ENCODE assay signal across 1 cellular context in genomic region chr7:150988230-150989226, GRCh38.
A peak's percentile ranks its signal among the peaks of the same experiment; 100 is the strongest.
TF ChIP-seq lines count a peak whose summit lies in the region.

No MANE protein-coding gene starts in this region.

TF ChIP-seq in HEK293, 187 proteins besides CTCF, POLR2A, EP300 and RAD21 (continued from another document and continues in another):
- TF ChIP-seq PRDM2 (tag by site-specific recombination; IDR thresholded peaks at IDR 0.05; ENCODE audit: borderline replicate concordance) = no peak
- no peak for TF ChIP-seq ZBTB48 (tag by site-specific recombination; IDR thresholded peaks at IDR 0.05)
- TF ChIP-seq IKZF3 (tag by site-specific recombination; IDR thresholded peaks at IDR 0.05) = no peak
- TF ChIP-seq ZNF121 (tag by site-specific recombination; IDR thresholded peaks at IDR 0.05) = no peak
- TF ChIP-seq ZNF843 (tag by site-specific recombination; IDR thresholded peaks at IDR 0.05) = no peak
- no peak for TF ChIP-seq ZNF555 (tag by site-specific recombination; conservative IDR thresholded peaks at IDR 0.05)
- no peak for TF ChIP-seq ZNF624 (tag by site-specific recombination; IDR thresholded peaks at IDR 0.05)
- TF ChIP-seq ZNF580 (tag by site-specific recombination; IDR thresholded peaks at IDR 0.05) = no peak
- no peak for TF ChIP-seq ZNF138 (tag by site-specific recombination; IDR thresholded peaks at IDR 0.05; ENCODE audit: borderline replicate concordance)
- no peak for TF ChIP-seq ZNF704 (tag by site-specific recombination; IDR thresholded peaks at IDR 0.05)
- TF ChIP-seq SP3 (tag by site-specific recombination; IDR thresholded peaks at IDR 0.05) = peak; percentile 53
- TF ChIP-seq PATZ1 (tag by site-specific recombination; IDR thresholded peaks at IDR 0.05) = peak; percentile 83
- peak; percentile 55 for TF ChIP-seq SP7 (tag by site-specific recombination; IDR thresholded peaks at IDR 0.05)
- no peak for TF ChIP-seq ZNF26 (tag by site-specific recombination; IDR thresholded peaks at IDR 0.05)
- no peak for TF ChIP-seq ZNF19 (tag by site-specific recombination; IDR thresholded peaks at IDR 0.05; ENCODE audit: low read depth)
- TF ChIP-seq ZFHX2 (tag by site-specific recombination; conservative IDR thresholded peaks at IDR 0.05) = peak; percentile 63
- no peak for TF ChIP-seq ZNF184 (tag by site-specific recombination; IDR thresholded peaks at IDR 0.05)
- no peak for TF ChIP-seq ZNF501 (tag by site-specific recombination; IDR thresholded peaks at IDR 0.05)
- no peak for TF ChIP-seq MEIS1 (CRISPR knock-in tag; IDR thresholded peaks at IDR 0.05; ENCODE audit: borderline replicate concordance)
- no peak for TF ChIP-seq ZFP3 (tag by site-specific recombination; IDR thresholded peaks at IDR 0.05; ENCODE audit: low read depth)
- no peak for TF ChIP-seq PBX3 (CRISPR knock-in tag; IDR thresholded peaks at IDR 0.05)
- TF ChIP-seq ZNF560 (tag by site-specific recombination; IDR thresholded peaks at IDR 0.05; ENCODE audit: borderline replicate concordance) = no peak
- no peak for TF ChIP-seq BCL11B (tag by site-specific recombination; IDR thresholded peaks at IDR 0.05; ENCODE audit: low read depth)
- no peak for TF ChIP-seq ZNF510 (tag by site-specific recombination; IDR thresholded peaks at IDR 0.05; ENCODE audit: insufficient replicate concordance)
- TF ChIP-seq ZNF354C (tag by site-specific recombination; IDR thresholded peaks at IDR 0.05; ENCODE audit: borderline replicate concordance, low read depth) = no peak
- no peak for TF ChIP-seq ZBTB11 (tag by site-specific recombination; conservative IDR thresholded peaks at IDR 0.05; ENCODE audit: low read depth)
- TF ChIP-seq ZNF433 (tag by site-specific recombination; IDR thresholded peaks at IDR 0.05; ENCODE audit: low read depth) = no peak
- no peak for TF ChIP-seq ZNF366 (tag by site-specific recombination; conservative IDR thresholded peaks at IDR 0.05)
- no peak for TF ChIP-seq ZNF626 (tag by site-specific recombination; IDR thresholded peaks at IDR 0.05)
- no peak for TF ChIP-seq ZNF16 (tag by site-specific recombination; IDR thresholded peaks at IDR 0.05; ENCODE audit: low read depth)
- no peak for TF ChIP-seq ZNF248 (tag by site-specific recombination; IDR thresholded peaks at IDR 0.05)
- no peak for TF ChIP-seq ZNF473 (tag by site-specific recombination; IDR thresholded peaks at IDR 0.05)
- TF ChIP-seq ZNF132 (tag by site-specific recombination; IDR thresholded peaks at IDR 0.05; ENCODE audit: borderline replicate concordance) = no peak
- no peak for TF ChIP-seq ZNF2 (tag by site-specific recombination; IDR thresholded peaks at IDR 0.05)
- TF ChIP-seq ZNF658 (tag by site-specific recombination; IDR thresholded peaks at IDR 0.05) = no peak
- no peak for TF ChIP-seq TRIM28 (IDR thresholded peaks at IDR 0.05; ENCODE audit: borderline replicate concordance, low read length)
- TF ChIP-seq ZNF558 (tag by site-specific recombination; IDR thresholded peaks at IDR 0.05) = no peak
- TF ChIP-seq ZNF791 (tag by site-specific recombination; IDR thresholded peaks at IDR 0.05) = no peak
- no peak for TF ChIP-seq ZNF266 (tag by site-specific recombination; IDR thresholded peaks at IDR 0.05; ENCODE audit: low read depth)
- no peak for TF ChIP-seq ZNF623 (tag by site-specific recombination; IDR thresholded peaks at IDR 0.05)
- TF ChIP-seq ZNF157 (tag by site-specific recombination; IDR thresholded peaks at IDR 0.05) = no peak
- no peak for TF ChIP-seq OVOL3 (tag by site-specific recombination; IDR thresholded peaks at IDR 0.05)
- no peak for TF ChIP-seq ZBTB7A (tag by site-specific recombination; IDR thresholded peaks at IDR 0.05; ENCODE audit: low read depth)
- TF ChIP-seq ZNF629 (tag by site-specific recombination; IDR thresholded peaks at IDR 0.05) = no peak
- no peak for TF ChIP-seq ZNF239 (tag by site-specific recombination; IDR thresholded peaks at IDR 0.05)
- TF ChIP-seq MYNN (tag by site-specific recombination; IDR thresholded peaks at IDR 0.05; ENCODE audit: borderline replicate concordance) = no peak
- no peak for TF ChIP-seq ZNF362 (tag by site-specific recombination; IDR thresholded peaks at IDR 0.05)
- TF ChIP-seq ZNF404 (tag by site-specific recombination; IDR thresholded peaks at IDR 0.05) = no peak
- no peak for TF ChIP-seq KLF8 (tag by site-specific recombination; IDR thresholded peaks at IDR 0.05)
- TF ChIP-seq ZNF521 (tag by site-specific recombination; IDR thresholded peaks at IDR 0.05) = no peak
- TF ChIP-seq ZNF146 (tag by site-specific recombination; IDR thresholded peaks at IDR 0.05) = no peak
- no peak for TF ChIP-seq PRDM1 (tag by site-specific recombination; IDR thresholded peaks at IDR 0.05)
- no peak for TF ChIP-seq ZNF670 (tag by site-specific recombination; IDR thresholded peaks at IDR 0.05; ENCODE audit: low read depth)
- no peak for TF ChIP-seq ZNF549 (tag by site-specific recombination; IDR thresholded peaks at IDR 0.05)
- no peak for TF ChIP-seq ZSCAN4 (tag by site-specific recombination; IDR thresholded peaks at IDR 0.05)
